In genomic region chr9:82606071-82606470, GRCh38 we compare ENCODE assay signal across 24 cellular contexts.
"Had no signal": no experiment of that assay in that cellular context is flagged by ENCODE, and none has a peak within 500 bp of the region (broad histone marks: within the 10 kb centered on the region; RNA-seq: fewer than 3 reads in every experiment).

No MANE protein-coding gene starts in this region.

- H3K4me1 Mint-ChIP-seq: activated CD4-positive, alpha-beta T cell treated with anti-CD3 and anti-CD28 coated beads, Interleukin-2, amount 10 ng/mL, durations not matched to agents 7 days and 5 days; activated CD8-positive, alpha-beta memory T cell treated with anti-CD3 and anti-CD28 coated beads, Interleukin-2, amount 10 ng/mL, durations not matched to agents 7 days and 5 days; activated naive CD4-positive, alpha-beta T cell treated with anti-CD3 and anti-CD28 coated beads, Interleukin-2, amount 10 ng/mL, durations not matched to agents 7 days and 5 days; stimulated activated effector memory CD8-positive, alpha-beta T cell treated with anti-CD3 and anti-CD28 coated beads, Interleukin-12 subunit alpha, Interleukin-12 subunit beta, amount 100 ng/mL, for 72 hours; stimulated activated naive CD8-positive, alpha-beta T cell treated with anti-CD3 and anti-CD28 coated beads, Interleukin-15, amount 100 ng/mL, for 72 hours had no signal

- H3K79me2 ChIP-seq: parathyroid adenoma had no signal

- H3K9ac ChIP-seq: parathyroid adenoma had no signal

- H3K27me3 ChIP-seq: tibial nerve had no signal

- H3K9me3 Mint-ChIP-seq: activated CD4-positive, alpha-beta T cell treated with anti-CD3 and anti-CD28 coated beads, Interleukin-2, amount 10 ng/mL, durations not matched to agents 7 days and 5 days; activated CD8-positive, alpha-beta T cell treated with anti-CD3 and anti-CD28 coated beads for 36 hours; dendritic cell treated with granulocyte-macrophage colony-stimulating factor and Interleukin-4, amounts not matched to agents 40 ng/mL and 50 ng/mL, for 4 days; natural killer cell treated with Interleukin-12 subunit alpha and Interleukin-12 subunit beta and Interleukin-15 and Interleukin-18, amount 100 ng/mL, for 72 hours; stimulated activated naive CD8-positive, alpha-beta T cell treated with anti-CD3 and anti-CD28 coated beads, Interleukin-15, amount 100 ng/mL, for 72 hours; T-helper 2 cell treated with Interferon-gamma antibody and Interleukin-4, amounts not matched to agents 5 μg/mL and 100 μg/mL, for 36 hours had no signal

- H3K4me1 ChIP-seq: parathyroid adenoma, suprapubic skin had no signal

- H3K36me3 ChIP-seq: heart right ventricle, left ventricle myocardium inferior, suprapubic skin, tibial nerve, WERI-Rb-1 had no signal

- H2AFZ ChIP-seq: parathyroid adenoma had no signal

- DNase-seq: activated CD4-positive, CD25-positive, alpha-beta regulatory T cell treated with anti-CD3 and anti-CD28 coated beads, Interleukin-2, amount 50 U/mL, for 72 hours; activated CD8-positive, alpha-beta memory T cell treated with anti-CD3 and anti-CD28 coated beads, Interleukin-2, amount 10 ng/mL, durations not matched to agents 7 days and 5 days; activated effector memory CD4-positive, alpha-beta T cell treated with anti-CD3 and anti-CD28 coated beads, Interleukin-2, amount 50 U/mL, for 16 hours; activated naive CD4-positive, alpha-beta T cell treated with anti-CD3 and anti-CD28 coated beads, Interleukin-2, amount 10 ng/mL, durations not matched to agents 7 days and 5 days; activated T-cell treated with anti-CD3 and anti-CD28 coated beads for 4 hours; effector CD4-positive, alpha-beta T cell; kidney; left ventricle myocardium inferior; right cardiac atrium; stimulated activated CD4-positive, alpha-beta T cell treated with anti-CD3 and anti-CD28 coated beads, Interleukin-1b, Interleukin-23, amount 100 ng/mL, for 48 hours had no signal

- H3K4me3 ChIP-seq: heart right ventricle, left ventricle myocardium inferior, skin epidermis, suprapubic skin, tibial nerve had no signal

- ATAC-seq: activated CD8-positive, alpha-beta memory T cell treated with anti-CD3 and anti-CD28 coated beads, Interleukin-2, amount 10 ng/mL, durations not matched to agents 7 days and 5 days; activated CD8-positive, alpha-beta T cell treated with anti-CD3 and anti-CD28 coated beads for 36 hours; natural killer cell treated with Interleukin-12 subunit alpha and Interleukin-12 subunit beta and Interleukin-15 and Interleukin-18, amount 100 ng/mL, for 72 hours; stimulated activated effector memory CD8-positive, alpha-beta T cell treated with anti-CD3 and anti-CD28 coated beads, Interleukin-12 subunit alpha, Interleukin-12 subunit beta, amount 100 ng/mL, for 72 hours; stimulated activated naive CD8-positive, alpha-beta T cell treated with anti-CD3 and anti-CD28 coated beads, Interleukin-15, amount 100 ng/mL, for 72 hours had no signal

- H3K4me3 Mint-ChIP-seq: activated CD4-positive, alpha-beta T cell treated with anti-CD3 and anti-CD28 coated beads, Interleukin-2, amount 10 ng/mL, durations not matched to agents 7 days and 5 days; activated CD8-positive, alpha-beta memory T cell treated with anti-CD3 and anti-CD28 coated beads, Interleukin-2, amount 10 ng/mL, durations not matched to agents 7 days and 5 days; activated CD8-positive, alpha-beta T cell treated with anti-CD3 and anti-CD28 coated beads for 36 hours; activated naive CD4-positive, alpha-beta T cell treated with anti-CD3 and anti-CD28 coated beads, Interleukin-2, amount 10 ng/mL, durations not matched to agents 7 days and 5 days; brain; dendritic cell treated with granulocyte-macrophage colony-stimulating factor and Interleukin-4, amounts not matched to agents 40 ng/mL and 50 ng/mL, for 4 days; natural killer cell treated with Interleukin-12 subunit alpha and Interleukin-12 subunit beta and Interleukin-15 and Interleukin-18, amount 100 ng/mL, for 72 hours; stimulated activated effector memory CD8-positive, alpha-beta T cell treated with anti-CD3 and anti-CD28 coated beads, Interleukin-12 subunit alpha, Interleukin-12 subunit beta, amount 100 ng/mL, for 72 hours; stimulated activated naive CD8-positive, alpha-beta T cell treated with anti-CD3 and anti-CD28 coated beads, Interleukin-15, amount 100 ng/mL, for 72 hours; T-helper 2 cell treated with Interferon-gamma antibody and Interleukin-4, amounts not matched to agents 5 μg/mL and 100 μg/mL, for 36 hours had no signal

- H3K9me3 ChIP-seq: heart right ventricle, left ventricle myocardium inferior, suprapubic skin, tibial nerve had no signal

- H3K27me3 Mint-ChIP-seq: activated CD4-positive, alpha-beta T cell treated with anti-CD3 and anti-CD28 coated beads, Interleukin-2, amount 10 ng/mL, durations not matched to agents 7 days and 5 days; activated CD8-positive, alpha-beta memory T cell treated with anti-CD3 and anti-CD28 coated beads, Interleukin-2, amount 10 ng/mL, durations not matched to agents 7 days and 5 days; activated CD8-positive, alpha-beta T cell treated with anti-CD3 and anti-CD28 coated beads for 36 hours; activated naive CD4-positive, alpha-beta T cell treated with anti-CD3 and anti-CD28 coated beads, Interleukin-2, amount 10 ng/mL, durations not matched to agents 7 days and 5 days; dendritic cell treated with granulocyte-macrophage colony-stimulating factor and Interleukin-4, amounts not matched to agents 40 ng/mL and 50 ng/mL, for 4 days; natural killer cell treated with Interleukin-12 subunit alpha and Interleukin-12 subunit beta and Interleukin-15 and Interleukin-18, amount 100 ng/mL, for 72 hours; stimulated activated naive CD8-positive, alpha-beta T cell treated with anti-CD3 and anti-CD28 coated beads, Interleukin-15, amount 100 ng/mL, for 72 hours had no signal

- H3K36me3 Mint-ChIP-seq: activated CD8-positive, alpha-beta memory T cell treated with anti-CD3 and anti-CD28 coated beads, Interleukin-2, amount 10 ng/mL, durations not matched to agents 7 days and 5 days; activated naive CD4-positive, alpha-beta T cell treated with anti-CD3 and anti-CD28 coated beads, Interleukin-2, amount 10 ng/mL, durations not matched to agents 7 days and 5 days; brain; natural killer cell treated with Interleukin-12 subunit alpha and Interleukin-12 subunit beta and Interleukin-15 and Interleukin-18, amount 100 ng/mL, for 72 hours; stimulated activated effector memory CD8-positive, alpha-beta T cell treated with anti-CD3 and anti-CD28 coated beads, Interleukin-12 subunit alpha, Interleukin-12 subunit beta, amount 100 ng/mL, for 72 hours had no signal

- H3K27ac Mint-ChIP-seq: activated CD4-positive, alpha-beta T cell treated with anti-CD3 and anti-CD28 coated beads, Interleukin-2, amount 10 ng/mL, durations not matched to agents 7 days and 5 days; activated CD8-positive, alpha-beta memory T cell treated with anti-CD3 and anti-CD28 coated beads, Interleukin-2, amount 10 ng/mL, durations not matched to agents 7 days and 5 days; activated CD8-positive, alpha-beta T cell treated with anti-CD3 and anti-CD28 coated beads for 36 hours; activated naive CD4-positive, alpha-beta T cell treated with anti-CD3 and anti-CD28 coated beads, Interleukin-2, amount 10 ng/mL, durations not matched to agents 7 days and 5 days; dendritic cell treated with granulocyte-macrophage colony-stimulating factor and Interleukin-4, amounts not matched to agents 40 ng/mL and 50 ng/mL, for 4 days; natural killer cell treated with Interleukin-12 subunit alpha and Interleukin-12 subunit beta and Interleukin-15 and Interleukin-18, amount 100 ng/mL, for 72 hours; stimulated activated effector memory CD8-positive, alpha-beta T cell treated with anti-CD3 and anti-CD28 coated beads, Interleukin-12 subunit alpha, Interleukin-12 subunit beta, amount 100 ng/mL, for 72 hours; stimulated activated naive CD8-positive, alpha-beta T cell treated with anti-CD3 and anti-CD28 coated beads, Interleukin-15, amount 100 ng/mL, for 72 hours; T-helper 2 cell treated with Interferon-gamma antibody and Interleukin-4, amounts not matched to agents 5 μg/mL and 100 μg/mL, for 36 hours had no signal

- H3K27ac ChIP-seq: heart right ventricle, left ventricle myocardium inferior, parathyroid adenoma, skin epidermis, suprapubic skin, tibial nerve, WERI-Rb-1 had no signal
